ENCODE assay signal across 16 cellular contexts in genomic region chr6:118383924-118384323, GRCh38.
DNase-seq lines count a peak whose midpoint lies in the region; ATAC-seq and TF ChIP-seq lines count a peak whose summit lies in the region.
"Had no signal": no experiment of that assay in that cellular context is flagged by ENCODE, and none has a peak within 500 bp of the region (broad histone marks: within the 10 kb centered on the region; RNA-seq: fewer than 3 reads in every experiment).

No MANE protein-coding gene starts in this region.

- CTCF ChIA-PET in MCF 10A (lab: Yijun Ruan, JAX), result no interaction called here

- H3K27me3 ChIP-seq in breast epithelium, result no peaks in the 10 kb centered on the region
- no peaks in the 10 kb centered on the region for H3K27me3 ChIP-seq in ascending aorta
- no peaks in the 10 kb centered on the region for H3K27me3 ChIP-seq in heart right ventricle

- intact Hi-C loops in MCF 10A (cut with micrococcal nuclease) (no loop called here), breast epithelium (cut with DNase I; ENCODE audit: low total_unique reads) (no loop called here), ascending aorta (cut with DNase I) (loop anchor here (5.0 kb wide), 1 partner anchor 168 kb away; no protein-coding TSS in a partner anchor), heart right ventricle (cut with DNase I) (no loop called here)

- no peak overlapping the region for H3K4me3 ChIP-seq in breast epithelium
- H3K4me3 ChIP-seq in ascending aorta, result no peak overlapping the region
- no peak overlapping the region for H3K4me3 ChIP-seq in foreskin fibroblast (ENCODE audit: low read depth in 1 of 2, low read length in 2 of 2)
- no peak overlapping the region for H3K4me3 ChIP-seq in heart right ventricle
- H3K4me3 ChIP-seq: GM12878, HAP-1, K562 had no signal

- H3K27ac ChIP-seq in breast epithelium, result no peak overlapping the region
- H3K27ac ChIP-seq in ascending aorta, result peak overlapping the region; percentile 21 to 44
- H3K27ac ChIP-seq in heart right ventricle, result no peak overlapping the region
- H3K27ac ChIP-seq: 22Rv1 had no signal

- ATAC-seq in heart right ventricle, result no peak
- ATAC-seq in GM21528 (IDR thresholded peaks at IDR 0.05; ENCODE audit: low FRiP score, unreplicated experiment), result no peak
- ATAC-seq: GM12878, K562 had no signal

- no peaks in the 10 kb centered on the region for H3K9me3 Mint-ChIP-seq in MCF 10A (ENCODE audit: unreplicated experiment)
- H3K9me3 Mint-ChIP-seq: CD4-positive, alpha-beta T cell had no signal

- H3K36me3 ChIP-seq in breast epithelium (no peaks in the 10 kb centered on the region), ascending aorta (no peaks in the 10 kb centered on the region), heart right ventricle (no peaks in the 10 kb centered on the region)
- H3K36me3 ChIP-seq: HAP-1 had no signal

- DNase-seq in MCF 10A (ENCODE audit: unreplicated experiment) (no peak), breast epithelium (ENCODE audit: low spot score in 2 of 2) (no peak), ascending aorta (ENCODE audit: low spot score in 2 of 2) (no peak), foreskin fibroblast (peak; percentile 23 to 61), heart right ventricle (no peak), amniotic stem cell (lab: John Stamatoyannopoulos, UW) (no peak)
- DNase-seq: C1 segment of cervical spinal cord; Calu3; CD4-positive, alpha-beta T cell; DMS 273 treated with DMSO at 0.1 percent for 48 hours had no signal

- peak overlapping the region; percentile 17 for H3K27ac Mint-ChIP-seq in MCF 10A (ENCODE audit: low read depth, unreplicated experiment)
- H3K27ac Mint-ChIP-seq: B cell; CD4-positive, alpha-beta T cell had no signal

- TF ChIP-seq CTCF in MCF 10A (IDR thresholded peaks at IDR 0.05; ENCODE audit: unreplicated experiment) (no peak), breast epithelium (IDR thresholded peaks at IDR 0.05) (no peak), ascending aorta (IDR thresholded peaks at IDR 0.05) (no peak), foreskin fibroblast (IDR thresholded peaks at IDR 0.05; ENCODE audit: low read depth, low read length) (no peak), heart right ventricle (IDR thresholded peaks at IDR 0.05) (no peak)

- BruUV-seq in MCF 10A (replicated peaks; lab: Mats Ljungman, UMichigan), result no TSS peak

- POLR2A ChIA-PET in MCF 10A (lab: Yijun Ruan, JAX), result no interaction called here

- no peaks in the 10 kb centered on the region for H3K27me3 Mint-ChIP-seq in MCF 10A (ENCODE audit: insufficient read depth, unreplicated experiment)
- H3K27me3 Mint-ChIP-seq: CD4-positive, alpha-beta T cell had no signal

- no peaks in the 10 kb centered on the region for H3K36me3 Mint-ChIP-seq in MCF 10A (ENCODE audit: insufficient read depth, unreplicated experiment)

- H3K4me1 Mint-ChIP-seq in MCF 10A (ENCODE audit: insufficient read depth, unreplicated experiment), result peaks cover 20% of the 10 kb centered on the region
- H3K4me1 Mint-ChIP-seq: B cell had no signal

- TF ChIP-seq POLR2A in breast epithelium (IDR thresholded peaks at IDR 0.05), result no peak

- H3K4me3 Mint-ChIP-seq in MCF 10A (ENCODE audit: unreplicated experiment), result no peak overlapping the region
- H3K4me3 Mint-ChIP-seq: B cell; CD4-positive, alpha-beta T cell had no signal

- WGBS in heart right ventricle, 2 donors, result 85 to 98% methylated on average over 1 of the region's 1 CpG

- H3K9me3 ChIP-seq in breast epithelium (peaks cover 0 to 6% of the 10 kb centered on the region in 2 donors), ascending aorta (no peaks in the 10 kb centered on the region), heart right ventricle (peaks cover 0 to 17% (median 0%) of the 10 kb centered on the region in 11 donors)
- H3K9me3 ChIP-seq: HAP-1 had no signal

- H3K4me1 ChIP-seq in breast epithelium (no peaks in the 10 kb centered on the region), ascending aorta (no peaks in the 10 kb centered on the region), heart right ventricle (peaks cover 0 to 9% (median 0%) of the 10 kb centered on the region in 9 donors)
- H3K4me1 ChIP-seq: HAP-1 had no signal

Comparison
In these comparisons a context has a peak if more than half of its experiments do, and no peak if none do; other contexts are left out.
1. DNase-seq: peak in foreskin fibroblast (2 of 2); none in MCF 10A (single experiment), breast epithelium (0 of 2), ascending aorta (0 of 2), heart right ventricle (0 of 2) and amniotic stem cell (single experiment).
2. H3K27ac ChIP-seq: peak in ascending aorta (2 of 2); none in breast epithelium (0 of 2) and heart right ventricle (0 of 10).